1 cellular context compared by ENCODE assay signal in the genomic region with DNA sequence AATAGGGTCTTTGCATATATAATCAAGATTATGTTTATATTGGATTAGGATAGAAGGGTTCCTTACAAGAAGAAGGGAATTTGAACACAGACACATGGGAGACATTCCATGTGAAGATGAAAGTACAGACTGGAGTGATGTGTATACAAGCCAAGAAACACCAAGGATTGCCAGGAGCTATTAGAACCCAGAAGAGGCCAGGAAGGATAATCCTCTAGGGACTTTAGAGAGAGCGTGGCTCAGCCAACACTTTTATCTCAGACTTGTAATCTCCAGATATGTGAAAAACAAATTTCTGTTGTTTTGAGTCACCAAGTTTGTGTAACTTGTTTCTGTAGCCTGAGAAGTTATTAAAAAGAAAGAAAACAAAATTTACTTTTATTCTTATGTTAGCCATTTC.
TF ChIP-seq lines count a peak whose summit lies in the region.

No MANE protein-coding gene starts in this region.

TF ChIP-seq in IMR-90, 13 proteins besides CTCF, POLR2A, EP300 and RAD21:
- TF ChIP-seq MAZ (IDR thresholded peaks at IDR 0.05; ENCODE audit: borderline replicate concordance, low read depth, low read length) (no peak), RFX5 (IDR thresholded peaks at IDR 0.05; ENCODE audit: low read depth, low read length) (no peak), RCOR1 (IDR thresholded peaks at IDR 0.05; ENCODE audit: insufficient replicate concordance, low read length) (no peak), BHLHE40 (IDR thresholded peaks at IDR 0.05; ENCODE audit: low read depth, low read length) (no peak), CEBPB (IDR thresholded peaks at IDR 0.05; ENCODE audit: low read depth, low read length) (no peak), NFE2L2 (IDR thresholded peaks at IDR 0.05; ENCODE audit: low read depth, low read length) (no peak), FOS (IDR thresholded peaks at IDR 0.05; ENCODE audit: low read depth, low read length) (no peak), MAFK (IDR thresholded peaks at IDR 0.05; ENCODE audit: low read depth, low read length) (no peak), SMC3 (IDR thresholded peaks at IDR 0.05; ENCODE audit: low read depth, low read length) (no peak), CHD1 (IDR thresholded peaks at IDR 0.05; ENCODE audit: low read depth, low read length) (no peak), MXI1 (IDR thresholded peaks at IDR 0.05; ENCODE audit: borderline replicate concordance, low read depth, low read length) (no peak)
- TF ChIP-seq, protein P1, sequence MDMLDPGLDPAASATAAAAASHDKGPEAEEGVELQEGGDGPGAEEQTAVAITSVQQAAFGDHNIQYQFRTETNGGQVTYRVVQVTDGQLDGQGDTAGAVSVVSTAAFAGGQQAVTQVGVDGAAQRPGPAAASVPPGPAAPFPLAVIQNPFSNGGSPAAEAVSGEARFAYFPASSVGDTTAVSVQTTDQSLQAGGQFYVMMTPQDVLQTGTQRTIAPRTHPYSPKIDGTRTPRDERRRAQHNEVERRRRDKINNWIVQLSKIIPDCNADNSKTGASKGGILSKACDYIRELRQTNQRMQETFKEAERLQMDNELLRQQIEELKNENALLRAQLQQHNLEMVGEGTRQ (IDR thresholded peaks at IDR 0.05; ENCODE audit: low read depth, low read length): no peak
- TF ChIP-seq, protein P2, sequence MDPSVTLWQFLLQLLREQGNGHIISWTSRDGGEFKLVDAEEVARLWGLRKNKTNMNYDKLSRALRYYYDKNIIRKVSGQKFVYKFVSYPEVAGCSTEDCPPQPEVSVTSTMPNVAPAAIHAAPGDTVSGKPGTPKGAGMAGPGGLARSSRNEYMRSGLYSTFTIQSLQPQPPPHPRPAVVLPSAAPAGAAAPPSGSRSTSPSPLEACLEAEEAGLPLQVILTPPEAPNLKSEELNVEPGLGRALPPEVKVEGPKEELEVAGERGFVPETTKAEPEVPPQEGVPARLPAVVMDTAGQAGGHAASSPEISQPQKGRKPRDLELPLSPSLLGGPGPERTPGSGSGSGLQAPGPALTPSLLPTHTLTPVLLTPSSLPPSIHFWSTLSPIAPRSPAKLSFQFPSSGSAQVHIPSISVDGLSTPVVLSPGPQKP (IDR thresholded peaks at IDR 0.05; ENCODE audit: borderline replicate concordance, low read depth, low read length): no peak
